ENCODE assay signal across 28 cellular contexts in the genomic region with DNA sequence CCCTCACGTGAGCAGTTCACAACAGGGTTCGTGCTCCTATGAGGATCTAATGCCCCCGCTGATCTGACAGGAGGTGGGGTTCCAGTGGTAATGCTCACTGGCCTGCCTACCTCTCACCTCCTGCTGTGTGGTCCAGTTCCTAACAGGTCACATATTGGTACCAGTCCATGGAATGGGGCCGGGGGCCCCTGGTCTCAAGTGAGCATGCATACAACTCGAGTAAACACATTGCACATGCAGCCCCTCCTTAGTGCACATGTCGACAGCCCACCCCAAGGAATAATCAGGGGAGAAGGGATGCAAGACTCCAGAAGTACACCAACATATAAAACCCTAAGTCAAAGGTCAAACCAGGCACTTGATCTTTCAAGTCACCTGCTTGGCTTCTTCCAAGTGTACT.
"Had no signal": no experiment of that assay in that cellular context is flagged by ENCODE, and none has a peak within 500 bp of the region (broad histone marks: within the 10 kb centered on the region; RNA-seq: fewer than 3 reads in every experiment).

No MANE protein-coding gene starts in this region.

- H3K27me3 ChIP-seq: colonic mucosa, esophagus muscularis mucosa, esophagus squamous epithelium, foreskin keratinocyte, gastrocnemius medialis, gastroesophageal sphincter, heart left ventricle, heart right ventricle had no signal

- FAIRE-seq: colon, endometrium, endothelial cell of umbilical vein, frontal cortex had no signal

- DNase-seq: colonic mucosa; cortex of kidney; dermis blood vessel endothelial cell; dorsolateral prefrontal cortex; effector CD4-positive, alpha-beta T cell; effector CD8-positive, alpha-beta T cell; effector memory CD4-positive, alpha-beta T cell; effector memory CD8-positive, alpha-beta T cell; endodermal cell; erythroblast; esophagus squamous epithelium; foreskin fibroblast; foreskin keratinocyte; foreskin melanocyte; gastrocnemius medialis; glutamatergic neuron; head of caudate nucleus; heart right ventricle had no signal

- H3K9me3 ChIP-seq: colonic mucosa, esophagus muscularis mucosa, esophagus squamous epithelium, gastrocnemius medialis, gastroesophageal sphincter, heart left ventricle had no signal

- H3K36me3 ChIP-seq: colonic mucosa, esophagus muscularis mucosa, esophagus squamous epithelium, gastrocnemius medialis, gastroesophageal sphincter, heart left ventricle, heart right ventricle had no signal

- ATAC-seq: effector memory CD8-positive, alpha-beta T cell; esophagus mucosa; foreskin keratinocyte; gastrocnemius medialis; gastroesophageal sphincter; heart left ventricle; heart right ventricle had no signal

- H3K4me1 ChIP-seq: colonic mucosa, esophagus muscularis mucosa, esophagus squamous epithelium, foreskin keratinocyte, gastroesophageal sphincter, heart left ventricle, heart right ventricle had no signal

- H3K4me3 ChIP-seq: colonic mucosa, coronary artery, dorsolateral prefrontal cortex, esophagus muscularis mucosa, esophagus squamous epithelium, gastrocnemius medialis, gastroesophageal sphincter, heart left ventricle, heart right ventricle had no signal

- H3K27ac ChIP-seq: colonic mucosa, coronary artery, dorsolateral prefrontal cortex, epithelial cell of prostate, esophagus muscularis mucosa, esophagus squamous epithelium, foreskin keratinocyte, gastrocnemius medialis, gastroesophageal sphincter, heart left ventricle, heart right ventricle had no signal
